Comparison of ENCODE assay signal across 26 cellular contexts in genomic region chr11:10492084-10492483, GRCh38. TPM values are rescaled to one million over a fixed set of nuclear protein-coding genes. Genes with fewer than 3 reads are reported as not detected.
DNase-seq lines count a peak whose midpoint lies in the region; ATAC-seq, FAIRE-seq and TF ChIP-seq lines count a peak whose summit lies in the region.
"Had no signal": no experiment of that assay in that cellular context is flagged by ENCODE, and none has a peak within 500 bp of the region (broad histone marks: within the 10 kb centered on the region; RNA-seq: fewer than 3 reads in every experiment).

No MANE protein-coding gene starts in this region.

- H3K9me3 Mint-ChIP-seq in Caco-2 (ENCODE audit: unreplicated experiment) = no peaks in the 10 kb centered on the region
- H3K9me3 Mint-ChIP-seq in naive thymus-derived CD8-positive, alpha-beta T cell = no peaks in the 10 kb centered on the region
- H3K9me3 Mint-ChIP-seq: activated CD4-positive, alpha-beta memory T cell treated with anti-CD3 and anti-CD28 coated beads, Interleukin-2, amount 10 ng/mL, durations not matched to agents 7 days and 5 days; activated naive CD8-positive, alpha-beta T cell treated with anti-CD3 and anti-CD28 coated beads, Interleukin-2, amount 10 ng/mL, durations not matched to agents 7 days and 5 days; activated T-helper 2 cell treated with anti-CD3 and anti-CD28 coated beads, Interferon-gamma antibody, Interleukin-2, Interleukin-4, amounts not matched to agents 10 μg/mL and 5 μg/mL and 100 μg/mL, durations not matched to agents 14 hours and 24 hours and 36 hours; dendritic cell treated with granulocyte-macrophage colony-stimulating factor and Interleukin-4, amounts not matched to agents 40 ng/mL and 50 ng/mL, for 4 days; T-helper 2 cell treated with Interferon-gamma antibody and Interleukin-4, amounts not matched to agents 5 μg/mL and 100 μg/mL, for 36 hours had no signal

- H3K36me3 ChIP-seq in osteoblast (ENCODE audit: insufficient read depth, low read length) (peaks cover 16% of the 10 kb centered on the region), Caco-2 (ENCODE audit: control insufficient read depth, insufficient read depth, low read length) (no peaks in the 10 kb centered on the region; the same call in 1 of the 2 replicates)
- H3K36me3 ChIP-seq: thoracic aorta had no signal

- no peaks in the 10 kb centered on the region for H3K36me3 Mint-ChIP-seq in Caco-2 (ENCODE audit: insufficient read depth, unreplicated experiment)
- peaks cover 0 to 87% (median 11%) of the 10 kb centered on the region in 3 donors for H3K36me3 Mint-ChIP-seq in naive thymus-derived CD8-positive, alpha-beta T cell

- no peaks in the 10 kb centered on the region for H3K27me3 Mint-ChIP-seq in Caco-2 (ENCODE audit: insufficient read depth, unreplicated experiment)
- no peaks in the 10 kb centered on the region for H3K27me3 Mint-ChIP-seq in naive thymus-derived CD8-positive, alpha-beta T cell
- H3K27me3 Mint-ChIP-seq: activated CD4-positive, alpha-beta memory T cell treated with anti-CD3 and anti-CD28 coated beads, Interleukin-2, amount 10 ng/mL, durations not matched to agents 7 days and 5 days; activated naive CD8-positive, alpha-beta T cell treated with anti-CD3 and anti-CD28 coated beads, Interleukin-2, amount 10 ng/mL, durations not matched to agents 7 days and 5 days; dendritic cell treated with granulocyte-macrophage colony-stimulating factor and Interleukin-4, amounts not matched to agents 40 ng/mL and 50 ng/mL, for 4 days had no signal

- no peak for TF ChIP-seq CTCF in A549 (IDR thresholded peaks at IDR 0.05)
- TF ChIP-seq CTCF in D721Med (IDR thresholded peaks at IDR 0.05; ENCODE audit: insufficient read depth, missing control alignments) = no peak
- TF ChIP-seq CTCF in dorsolateral prefrontal cortex (IDR thresholded peaks at IDR 0.05 in 54 of 56, conservative IDR thresholded peaks at IDR 0.05 in 2 of 56; ENCODE audit: low read depth in 1 of 56, partially characterized antibody in 56 of 56) = no peak
- TF ChIP-seq CTCF in osteoblast (IDR thresholded peaks at IDR 0.05; ENCODE audit: extremely low read depth, low read depth, low read length) = no peak
- no peak for TF ChIP-seq CTCF in Caco-2 (IDR thresholded peaks at IDR 0.05; ENCODE audit: insufficient read depth in 1 of 2, low read depth in 1 of 2, low read length in 1 of 2, severe bottlenecking in 1 of 2, unreplicated experiment in 1 of 2)

- no peak for FAIRE-seq in A549 (lab: Jason Lieb, UNC)
- no peak for FAIRE-seq in D721Med (lab: Jason Lieb, UNC)
- FAIRE-seq: frontal cortex, GM12878, pancreas had no signal

- 97% methylated on average over 2 of the region's 2 CpGs for WGBS in A549 (ENCODE audit: missing lambda C conversion rate)

- ATAC-seq in A549 = no peak
- ATAC-seq in naive thymus-derived CD8-positive, alpha-beta T cell = no peak
- ATAC-seq: esophagus mucosa; GM12878; lower lobe of right lung; pancreas; stimulated activated naive CD8-positive, alpha-beta T cell treated with anti-CD3 and anti-CD28 coated beads, Interleukin-15, Interleukin-2, amounts not matched to agents 100 U/mL and 50 U/mL, for 24 hours had no signal

- CTCF ChIA-PET in A549 (lab: Yijun Ruan, JAX) = no interaction called here
- CTCF ChIA-PET in Caco-2 (lab: Charles Lee) = no interaction called here

- H3K4me3 Mint-ChIP-seq in Caco-2 (ENCODE audit: unreplicated experiment) = no peak overlapping the region
- H3K4me3 Mint-ChIP-seq in naive thymus-derived CD8-positive, alpha-beta T cell = no peak overlapping the region
- H3K4me3 Mint-ChIP-seq: activated CD4-positive, alpha-beta memory T cell treated with anti-CD3 and anti-CD28 coated beads, Interleukin-2, amount 10 ng/mL, durations not matched to agents 7 days and 5 days; activated naive CD8-positive, alpha-beta T cell treated with anti-CD3 and anti-CD28 coated beads, Interleukin-2, amount 10 ng/mL, durations not matched to agents 7 days and 5 days; dendritic cell treated with granulocyte-macrophage colony-stimulating factor and Interleukin-4, amounts not matched to agents 40 ng/mL and 50 ng/mL, for 4 days; neural crest cell; T-helper 2 cell treated with Interferon-gamma antibody and Interleukin-4, amounts not matched to agents 5 μg/mL and 100 μg/mL, for 36 hours had no signal

- TF ChIP-seq RAD21 in A549 (conservative IDR thresholded peaks at IDR 0.05 in 1 of 2, IDR thresholded peaks at IDR 0.05 in 1 of 2) = no peak

- H3K4me1 ChIP-seq in A549 (peaks cover 36% of the 10 kb centered on the region), osteoblast (ENCODE audit: insufficient read depth, low read length) (peaks cover 21% of the 10 kb centered on the region), Caco-2 (peaks cover 5% of the 10 kb centered on the region; the same call in 1 of the 2 replicates)
- H3K4me1 ChIP-seq: lower lobe of right lung, pancreas had no signal

- TF ChIP-seq EP300 in A549 (IDR thresholded peaks at IDR 0.05) = no peak

- H3K9me3 ChIP-seq in A549 (no peaks in the 10 kb centered on the region), osteoblast (ENCODE audit: low read depth, low read length) (no peaks in the 10 kb centered on the region), Caco-2 (no peaks in the 10 kb centered on the region)
- H3K9me3 ChIP-seq: lower lobe of right lung, pancreas, thoracic aorta had no signal

- no peak overlapping the region for H2AFZ ChIP-seq in osteoblast (ENCODE audit: low read length)

- DNase-seq in A549 (ENCODE audit: low read depth in 1 of 2, low spot score in 1 of 2) (no peak), D721Med (ENCODE audit: insufficient read length, low spot score) (peak; percentile 13), dorsolateral prefrontal cortex (no peak), osteoblast (ENCODE audit: insufficient read length, low spot score, missing footprints) (peak; percentile 71), Caco-2 (no peak), NCI-H128 (lab: John Stamatoyannopoulos, UW; ENCODE audit: unreplicated experiment) (no peak)
- no peak for DNase-seq in naive thymus-derived CD8-positive, alpha-beta T cell
- DNase-seq: ACHN; activated CD4-positive, alpha-beta memory T cell treated with anti-CD3 and anti-CD28 coated beads, Interleukin-2, amount 10 ng/mL, durations not matched to agents 7 days and 5 days; activated CD4-positive, alpha-beta T cell treated with anti-CD3 and anti-CD28 coated beads for 1 hour; activated naive CD8-positive, alpha-beta T cell treated with anti-CD3 and anti-CD28 coated beads, Interleukin-2, amount 10 ng/mL, durations not matched to agents 7 days and 5 days; HCEC 1CT; lower lobe of right lung; NCI-H146; pancreas; retina; Right ventricle myocardium superior; stimulated activated naive CD8-positive, alpha-beta T cell treated with anti-CD3 and anti-CD28 coated beads, Interleukin-15, Interleukin-2, amounts not matched to agents 100 U/mL and 50 U/mL, for 24 hours had no signal

- no peak overlapping the region for H3K4me3 ChIP-seq in A549
- no peak overlapping the region for H3K4me3 ChIP-seq in dorsolateral prefrontal cortex
- no peak overlapping the region for H3K4me3 ChIP-seq in osteoblast (ENCODE audit: insufficient read depth, low read length)
- H3K4me3 ChIP-seq in Caco-2 (ENCODE audit: low read depth, low read length) = no peak overlapping the region
- H3K4me3 ChIP-seq: GM12878, lower lobe of right lung, pancreas, thoracic aorta had no signal

- H4K20me1 ChIP-seq in osteoblast (ENCODE audit: insufficient read depth, low read length) = peaks cover 3% of the 10 kb centered on the region

- no peaks in the 10 kb centered on the region for H3K27me3 ChIP-seq in dorsolateral prefrontal cortex
- H3K27me3 ChIP-seq in osteoblast (ENCODE audit: insufficient read depth, low read length) = no peaks in the 10 kb centered on the region
- H3K27me3 ChIP-seq in Caco-2 (replicated peaks; ENCODE audit: control insufficient read depth, insufficient read depth, low read length) = no peaks in the 10 kb centered on the region
- H3K27me3 ChIP-seq: pancreas had no signal

- H3K4me1 Mint-ChIP-seq in Caco-2 (ENCODE audit: low read depth, unreplicated experiment) = no peaks in the 10 kb centered on the region
- peaks cover 10 to 25% (median 14%) of the 10 kb centered on the region in 4 donors for H3K4me1 Mint-ChIP-seq in naive thymus-derived CD8-positive, alpha-beta T cell

- no peak overlapping the region for H3K27ac Mint-ChIP-seq in Caco-2 (ENCODE audit: unreplicated experiment)
- H3K27ac Mint-ChIP-seq in naive thymus-derived CD8-positive, alpha-beta T cell = peak overlapping the region in 3 of 10 donors; percentile 8 to 79 (median 35)
- H3K27ac Mint-ChIP-seq: activated naive CD8-positive, alpha-beta T cell treated with anti-CD3 and anti-CD28 coated beads, Interleukin-2, amount 10 ng/mL, durations not matched to agents 7 days and 5 days; activated T-helper 2 cell treated with anti-CD3 and anti-CD28 coated beads, Interferon-gamma antibody, Interleukin-2, Interleukin-4, amounts not matched to agents 10 μg/mL and 5 μg/mL and 100 μg/mL, durations not matched to agents 14 hours and 24 hours and 36 hours; dendritic cell treated with granulocyte-macrophage colony-stimulating factor and Interleukin-4, amounts not matched to agents 40 ng/mL and 50 ng/mL, for 4 days had no signal

- no TSS peak for BruUV-seq in Caco-2 (replicated peaks; lab: Mats Ljungman, UMichigan)

- no peaks in the 10 kb centered on the region for H3K79me2 ChIP-seq in osteoblast (ENCODE audit: insufficient read depth, low read length)

- TF ChIP-seq POLR2A in A549 (IDR thresholded peaks at IDR 0.05; ENCODE audit: low read length) = no peak

- H3K4me2 ChIP-seq in A549 = no peak overlapping the region
- H3K4me2 ChIP-seq in osteoblast (ENCODE audit: insufficient read depth, low read length) = no peak overlapping the region

- intact Hi-C loops in dorsolateral prefrontal cortex (cut with DNase I) (no loop called here), Caco-2 (cut with micrococcal nuclease; ENCODE audit: unreplicated experiment) (no loop called here)

- POLR2A ChIA-PET in A549 (lab: Yijun Ruan, JAX) (no interaction called here), Caco-2 (lab: Charles Lee) (no interaction called here)
- POLR2A ChIA-PET in naive thymus-derived CD8-positive, alpha-beta T cell (lab: Charles Lee) = interaction anchor here (1.0 kb wide), 1 partner anchor 26 kb away, joined by 3 read pairs; no protein-coding TSS in a partner anchor

- H3K27ac ChIP-seq in A549 (peak overlapping the region; percentile 87 to 90; a peak in 5 of 6 replicates), dorsolateral prefrontal cortex (peak overlapping the region in 56 of 59 donors; percentile 59 to 99 (median 94)), osteoblast (ENCODE audit: low read depth, low read length) (no peak overlapping the region)
- H3K27ac ChIP-seq: lower lobe of right lung, pancreas had no signal

RNA-seq across cellular contexts. Expression of gene AMPD3, which starts 37.0 kb away (rescaled TPM):
- polyA plus RNA-seq in A549 (2011; rRNA removed) = 4.7 and 6.6 TPM in 2 replicates
- 2.0 and 2.4 TPM in 2 replicates for polyA plus RNA-seq in A549 (2012; cell fraction: cytosol; rRNA removed)
- polyA plus RNA-seq in A549 (2012; cell fraction: nucleus; rRNA removed) = 5.3 and 6.9 TPM in 2 replicates
- 2.9 to 3.6 TPM (median 3.1 TPM) in 3 replicates for polyA plus RNA-seq in A549 (2017; fragmentation: RNase III; extraction: RNeasy Plus Mini Kit Qiagen cat#74134 plus additional on column Dnase treatment)
- polyA minus RNA-seq in A549 (2011; rRNA and poly(A)+ RNA removed) = 11.5 and 14.1 TPM in 2 replicates
- total RNA-seq in dorsolateral prefrontal cortex = 10 to 100 TPM; 14.7 to 74.3 (median 28.6) TPM
- 3.6 and 5.6 TPM in 2 replicates for total RNA-seq in osteoblast
- total RNA-seq in Caco-2 (2022) = 10.5 and 13.4 TPM in 2 replicates
- total RNA-seq in naive thymus-derived CD8-positive, alpha-beta T cell = 10 to 100 TPM; 24.9 to 28.0 TPM
- polyA plus RNA-seq in naive thymus-derived CD8-positive, alpha-beta T cell = 10 to 100 TPM in 2 of 3 donors, 1 to 10 TPM in 1; 4.3 to 14.2 (median 10.6) TPM

RNA-seq across cellular contexts. Expression of gene RNF141, which starts 48.9 kb away (rescaled TPM):
- polyA plus RNA-seq in A549 (2011; rRNA removed) = 21.6 and 33.3 TPM in 2 replicates
- 5.6 TPM in 2 replicates for polyA plus RNA-seq in A549 (2012; cell fraction: cytosol; rRNA removed)
- 1.1 and 2.0 TPM in 2 replicates for polyA plus RNA-seq in A549 (2012; cell fraction: nucleus; rRNA removed)
- 15.6 to 18.6 TPM (median 16.8 TPM) in 3 replicates for polyA plus RNA-seq in A549 (2017; fragmentation: RNase III; extraction: RNeasy Plus Mini Kit Qiagen cat#74134 plus additional on column Dnase treatment)
- polyA minus RNA-seq in A549 (2011; rRNA and poly(A)+ RNA removed) = 9.0 and 12.6 TPM in 2 replicates
- total RNA-seq in dorsolateral prefrontal cortex = 100 to 1,000 TPM in 15 of 120 experiments, 10 to 100 TPM in 105; 47.2 to 142 (median 77.9) TPM
- total RNA-seq in osteoblast = 27.4 and 29.3 TPM in 2 replicates
- total RNA-seq in Caco-2 (2022) = 65.2 and 74.8 TPM in 2 replicates
- total RNA-seq in naive thymus-derived CD8-positive, alpha-beta T cell = 10 to 100 TPM; 18.8 to 19.3 TPM
- 10 to 100 TPM; 20.5 to 22.9 (median 22.8) TPM for polyA plus RNA-seq in naive thymus-derived CD8-positive, alpha-beta T cell

Comparison
In these comparisons a context has a peak if more than half of its experiments do, and no peak if none do; other contexts are left out.
1. DNase-seq: peak in D721Med (single experiment) and osteoblast (single experiment); none in A549 (0 of 2), dorsolateral prefrontal cortex (0 of 10), Caco-2 (0 of 2), NCI-H128 (single experiment) and naive thymus-derived CD8-positive, alpha-beta T cell (0 of 10).